ENCODE assay signal across 1 cellular context in the genomic region with DNA sequence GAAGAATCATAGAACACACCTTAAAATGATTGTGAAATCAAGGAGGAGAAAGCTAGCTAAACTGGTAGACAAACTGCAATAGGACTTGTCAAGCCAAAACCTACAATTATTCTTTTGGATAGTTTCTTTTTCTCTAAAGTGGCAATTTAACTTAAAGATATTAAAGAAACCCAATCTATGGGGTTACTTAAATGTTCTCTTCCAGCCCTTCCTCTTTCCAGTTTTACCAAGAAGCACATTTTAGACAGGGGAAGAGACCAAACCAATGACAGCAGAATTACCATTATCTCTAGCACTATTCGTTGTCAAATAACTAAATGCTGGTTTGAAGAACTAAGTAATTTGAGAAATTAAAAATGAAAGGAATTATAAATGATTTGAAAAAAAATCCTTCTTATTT.
TF ChIP-seq lines count a peak whose summit lies in the region.

No MANE protein-coding gene starts in this region.

TF ChIP-seq in GM23338, 12 proteins besides CTCF, POLR2A, EP300 and RAD21 (continued from another document):
- TF ChIP-seq, protein P1, sequence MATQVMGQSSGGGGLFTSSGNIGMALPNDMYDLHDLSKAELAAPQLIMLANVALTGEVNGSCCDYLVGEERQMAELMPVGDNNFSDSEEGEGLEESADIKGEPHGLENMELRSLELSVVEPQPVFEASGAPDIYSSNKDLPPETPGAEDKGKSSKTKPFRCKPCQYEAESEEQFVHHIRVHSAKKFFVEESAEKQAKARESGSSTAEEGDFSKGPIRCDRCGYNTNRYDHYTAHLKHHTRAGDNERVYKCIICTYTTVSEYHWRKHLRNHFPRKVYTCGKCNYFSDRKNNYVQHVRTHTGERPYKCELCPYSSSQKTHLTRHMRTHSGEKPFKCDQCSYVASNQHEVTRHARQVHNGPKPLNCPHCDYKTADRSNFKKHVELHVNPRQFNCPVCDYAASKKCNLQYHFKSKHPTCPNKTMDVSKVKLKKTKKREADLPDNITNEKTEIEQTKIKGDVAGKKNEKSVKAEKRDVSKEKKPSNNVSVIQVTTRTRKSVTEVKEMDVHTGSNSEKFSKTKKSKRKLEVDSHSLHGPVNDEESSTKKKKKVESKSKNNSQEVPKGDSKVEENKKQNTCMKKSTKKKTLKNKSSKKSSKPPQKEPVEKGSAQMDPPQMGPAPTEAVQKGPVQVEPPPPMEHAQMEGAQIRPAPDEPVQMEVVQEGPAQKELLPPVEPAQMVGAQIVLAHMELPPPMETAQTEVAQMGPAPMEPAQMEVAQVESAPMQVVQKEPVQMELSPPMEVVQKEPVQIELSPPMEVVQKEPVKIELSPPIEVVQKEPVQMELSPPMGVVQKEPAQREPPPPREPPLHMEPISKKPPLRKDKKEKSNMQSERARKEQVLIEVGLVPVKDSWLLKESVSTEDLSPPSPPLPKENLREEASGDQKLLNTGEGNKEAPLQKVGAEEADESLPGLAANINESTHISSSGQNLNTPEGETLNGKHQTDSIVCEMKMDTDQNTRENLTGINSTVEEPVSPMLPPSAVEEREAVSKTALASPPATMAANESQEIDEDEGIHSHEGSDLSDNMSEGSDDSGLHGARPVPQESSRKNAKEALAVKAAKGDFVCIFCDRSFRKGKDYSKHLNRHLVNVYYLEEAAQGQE (IDR thresholded peaks at IDR 0.05; ENCODE audit: unreplicated experiment), result no peak
